1 cellular context compared by ENCODE assay signal in genomic region chr13:65497265-65497664, GRCh38.
TF ChIP-seq lines count a peak whose summit lies in the region.

No MANE protein-coding gene starts in this region.

TF ChIP-seq in GM23338, 12 proteins besides CTCF, POLR2A, EP300 and RAD21 (continued from another document):
- TF ChIP-seq JUNB (IDR thresholded peaks at IDR 0.05; ENCODE audit: unreplicated experiment) (no peak), EZH2 (IDR thresholded peaks at IDR 0.05; ENCODE audit: low read depth, unreplicated experiment) (no peak), ZNF462 (CRISPR knock-in tag; IDR thresholded peaks at IDR 0.05) (no peak), ZNF331 (CRISPR knock-in tag; IDR thresholded peaks at IDR 0.05; ENCODE audit: low read depth) (no peak), ZNF114 (CRISPR knock-in tag; IDR thresholded peaks at IDR 0.05) (no peak), REST (IDR thresholded peaks at IDR 0.05; ENCODE audit: unreplicated experiment) (no peak), STAT1 (IDR thresholded peaks at IDR 0.05; ENCODE audit: unreplicated experiment) (no peak), NANOG (IDR thresholded peaks at IDR 0.05; ENCODE audit: borderline replicate concordance) (no peak), EZH2phosphoT487 (IDR thresholded peaks at IDR 0.05; ENCODE audit: unreplicated experiment) (no peak), CREB1 (CRISPR knock-in tag; IDR thresholded peaks at IDR 0.05; ENCODE audit: low read depth) (no peak)
